ENCODE assay signal across 21 cellular contexts in the genomic region with DNA sequence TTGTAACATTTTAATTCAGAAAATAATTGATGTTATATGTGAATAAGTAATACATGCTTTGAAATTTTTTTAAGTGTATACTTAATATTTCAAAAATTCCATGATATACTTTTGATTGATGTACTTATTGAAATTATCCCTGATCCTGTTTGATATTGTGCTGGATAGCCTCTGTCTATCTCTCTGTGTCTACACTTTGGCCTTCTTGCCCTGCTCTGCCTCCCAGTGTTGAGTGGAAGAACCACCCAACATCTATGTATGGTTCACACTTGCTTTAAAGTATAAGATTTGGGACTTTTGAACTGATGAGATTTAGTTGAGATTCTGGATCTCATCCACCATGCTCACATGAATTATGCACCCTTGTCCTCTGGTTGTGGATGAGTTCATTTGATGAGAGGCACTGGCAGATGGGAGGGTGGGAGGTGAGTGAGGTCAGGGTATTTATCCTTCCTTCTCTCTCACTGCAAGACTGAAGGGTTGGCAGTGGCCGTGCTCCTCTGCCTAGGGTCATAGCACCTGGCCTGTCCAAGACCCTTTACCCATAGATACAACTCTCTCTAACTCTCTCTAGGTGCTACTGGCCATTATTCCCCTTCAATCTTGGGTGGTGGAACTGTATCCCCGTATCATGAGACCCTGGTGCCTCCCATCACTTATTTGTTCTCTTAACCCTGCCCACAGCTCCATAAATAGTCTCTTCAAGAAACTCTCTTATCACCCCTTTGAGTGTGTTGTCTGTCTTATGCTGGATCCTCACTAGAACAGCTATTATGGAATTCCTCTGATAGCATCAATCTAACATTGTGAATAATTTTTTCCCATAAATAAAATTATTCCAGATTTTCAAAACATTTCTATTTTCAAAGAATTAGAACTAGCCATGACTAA.
DNase-seq lines count a peak whose midpoint lies in the region; ATAC-seq, FAIRE-seq and TF ChIP-seq lines count a peak whose summit lies in the region.
"Had no signal": no experiment of that assay in that cellular context is flagged by ENCODE, and none has a peak within 500 bp of the region (broad histone marks: within the 10 kb centered on the region; RNA-seq: fewer than 3 reads in every experiment).

No MANE protein-coding gene starts in this region.

- H3K4me1 ChIP-seq in right atrium auricular region (no peaks in the 10 kb centered on the region), H1 (replicated peaks in 1 of 4; ENCODE audit: control insufficient read depth in 3 of 4, insufficient read depth in 4 of 4, low read length in 3 of 4) (no peaks in the 10 kb centered on the region; a peak in 1 of 7 replicates), osteoblast (ENCODE audit: insufficient read depth, low read length) (no peaks in the 10 kb centered on the region)
- H3K4me1 ChIP-seq: BE2C, HAP-1 had no signal

- intact Hi-C loops in Right ventricle myocardium superior (cut with DNase I): no loop called here

- H4K91ac ChIP-seq in H1 (replicated peaks; ENCODE audit: insufficient read length, low read length): no peak overlapping the region

- no peak overlapping the region for H2BK12ac ChIP-seq in H1 (ENCODE audit: low read depth, low read length)

- H4K5ac ChIP-seq in H1 (ENCODE audit: insufficient read length, low read depth, low read length): no peak overlapping the region

- no peaks in the 10 kb centered on the region for H3K36me3 ChIP-seq in right atrium auricular region
- no peaks in the 10 kb centered on the region for H3K36me3 ChIP-seq in H1 (ENCODE audit: control insufficient read depth in 2 of 4, insufficient read depth in 4 of 4, low read length in 3 of 4)
- no peaks in the 10 kb centered on the region for H3K36me3 ChIP-seq in osteoblast (ENCODE audit: insufficient read depth, low read length)
- H3K36me3 ChIP-seq: BE2C, HAP-1 had no signal

- CTCF ChIA-PET in H1 (lab: Charles Lee; ENCODE audit: partially characterized antibody): interaction anchor here (1.6 kb wide), 1 partner anchor 25 kb away, joined by 6 read pairs; no protein-coding TSS in a partner anchor

- TF ChIP-seq CTCF in right atrium auricular region (IDR thresholded peaks at IDR 0.05): no peak
- peak in 1 of 3 experiments; percentile 20; a peak in 1 of 4 replicates for TF ChIP-seq CTCF in H1 (IDR thresholded peaks at IDR 0.05; ENCODE audit: control extremely low read depth in 1 of 3, insufficient read depth in 1 of 3, low read depth in 1 of 3, low read length in 3 of 3)
- TF ChIP-seq CTCF in osteoblast (IDR thresholded peaks at IDR 0.05; ENCODE audit: extremely low read depth, low read depth, low read length): no peak

- no peak for TF ChIP-seq POLR2A in H1 (IDR thresholded peaks at IDR 0.05; ENCODE audit: control extremely low read depth in 1 of 2, low read depth in 2 of 2, low read length in 2 of 2)

- H2AFZ ChIP-seq in H1 (ENCODE audit: low read length) (no peak overlapping the region), osteoblast (ENCODE audit: low read length) (no peak overlapping the region)

- H3K9ac ChIP-seq in H1 (replicated peaks in 1 of 4; ENCODE audit: extremely low read depth in 1 of 4, low read depth in 3 of 4, low read length in 3 of 4): no peak overlapping the region

- no peak overlapping the region for H2BK5ac ChIP-seq in H1 (ENCODE audit: low read depth, low read length)

- H2BK120ac ChIP-seq in H1 (replicated peaks; ENCODE audit: low read depth, low read length): no peak overlapping the region

- no peak overlapping the region for H2BK20ac ChIP-seq in H1 (ENCODE audit: low read length)

- WGBS in H1 (ENCODE audit: extremely low coverage in 1 of 2, insufficient coverage in 1 of 2, insufficient read length in 1 of 2, insufficient replicate concordance in 2 of 2, low coverage in 1 of 2, low lambda C conversion rate in 2 of 2, missing lambda C conversion rate in 1 of 2), 2 experiments: 91% methylated on average over 2 of the region's 2 CpGs; no CpG with 5 or more reads in 1 of the 2 experiments

- no peak overlapping the region for H3K56ac ChIP-seq in H1 (replicated peaks; ENCODE audit: insufficient read length, low read depth, low read length)

- TF ChIP-seq RAD21 in H1 (IDR thresholded peaks at IDR 0.05 in 1 of 2, conservative IDR thresholded peaks at IDR 0.05 in 1 of 2; ENCODE audit: low read depth in 2 of 2, low read length in 2 of 2): peak; percentile 9 to 21; a peak in 1 of 4 replicates

- H3K9me3 ChIP-seq in right atrium auricular region: no peaks in the 10 kb centered on the region
- no peaks in the 10 kb centered on the region for H3K9me3 ChIP-seq in H1 (ENCODE audit: insufficient read depth in 2 of 2, low read depth in 1 of 2, low read length in 1 of 2)
- H3K9me3 ChIP-seq in osteoblast (ENCODE audit: low read depth, low read length): no peaks in the 10 kb centered on the region
- H3K9me3 ChIP-seq: BE2C, HAP-1 had no signal

- H3K79me2 ChIP-seq in H1 (ENCODE audit: control insufficient read depth in 1 of 2, insufficient read depth in 2 of 2, low read length in 2 of 2) (no peaks in the 10 kb centered on the region), osteoblast (ENCODE audit: insufficient read depth, low read length) (no peaks in the 10 kb centered on the region)

- H3K4ac ChIP-seq in H1 (replicated peaks; ENCODE audit: insufficient read length, low read depth, low read length): no peak overlapping the region

- no peak for TF ChIP-seq EP300 in H1 (IDR thresholded peaks at IDR 0.05; ENCODE audit: borderline replicate concordance in 1 of 2, low read depth in 2 of 2, low read length in 2 of 2)

- no peak overlapping the region for H3K14ac ChIP-seq in H1 (ENCODE audit: insufficient read length)

- ATAC-seq in Right ventricle myocardium superior (ENCODE audit: poor library complexity): peak; percentile 36
- peak; percentile 79 for ATAC-seq in left lobe of liver
- no peak for ATAC-seq in HG02973 (IDR thresholded peaks at IDR 0.05; ENCODE audit: unreplicated experiment)

- H2AK5ac ChIP-seq in H1 (ENCODE audit: low read depth, low read length): no peak overlapping the region

- no peak overlapping the region for H3K4me3 ChIP-seq in right atrium auricular region
- H3K4me3 ChIP-seq in H1 (ENCODE audit: extremely low read depth in 1 of 4, insufficient read depth in 2 of 4, low read depth in 3 of 4, low read length in 4 of 4): no peak overlapping the region
- H3K4me3 ChIP-seq in osteoblast (ENCODE audit: insufficient read depth, low read length): no peak overlapping the region
- H3K4me3 ChIP-seq: HAP-1 had no signal

- FAIRE-seq in H1 (lab: Jason Lieb, UNC): no peak
- FAIRE-seq: A204.1, D721Med, G401.6, GM12891 had no signal

- peak overlapping the region in 1 of 2 donors; percentile 56 for H3K27ac ChIP-seq in right atrium auricular region
- no peak overlapping the region for H3K27ac ChIP-seq in H1 (ENCODE audit: low read depth, low read length)
- H3K27ac ChIP-seq in osteoblast (ENCODE audit: low read depth, low read length): no peak overlapping the region
- H3K27ac ChIP-seq: C4-2B had no signal

- no peaks in the 10 kb centered on the region for H3K79me1 ChIP-seq in H1 (ENCODE audit: low read depth, low read length)

- 0 out of 2 replicates have a peak overlapping the region, but pooled peaks have one; percentile 0 for H2BK15ac ChIP-seq in H1 (ENCODE audit: low read length)

- H3K4me2 ChIP-seq in H1 (ENCODE audit: insufficient read depth in 1 of 2, low read depth in 2 of 2, low read length in 2 of 2) (no peak overlapping the region), osteoblast (ENCODE audit: insufficient read depth, low read length) (no peak overlapping the region)

- no peak overlapping the region for H4K8ac ChIP-seq in H1 (ENCODE audit: extremely low read depth, insufficient read depth, low read length)

- H3K27me3 ChIP-seq in right atrium auricular region (no peaks in the 10 kb centered on the region), H1 (replicated peaks in 1 of 4; ENCODE audit: control insufficient read depth in 3 of 4, extremely low read depth in 1 of 4, insufficient read depth in 3 of 4, low read length in 3 of 4) (no peaks in the 10 kb centered on the region), osteoblast (ENCODE audit: insufficient read depth, low read length) (no peaks in the 10 kb centered on the region)
- H3K27me3 ChIP-seq: BE2C had no signal

- H3K23me2 ChIP-seq in H1 (ENCODE audit: low read depth, low read length): no peaks in the 10 kb centered on the region

- POLR2A ChIA-PET in H1 (lab: Charles Lee; ENCODE audit: partially characterized antibody): no interaction called here

- no peak for DNase-seq in Right ventricle myocardium superior
- DNase-seq in right atrium auricular region (ENCODE audit: low spot score): no peak
- DNase-seq in H1 (ENCODE audit: low read depth in 1 of 2, low spot score in 2 of 2): no peak
- DNase-seq in left lobe of liver (ENCODE audit: low spot score): no peak
- DNase-seq in osteoblast (ENCODE audit: insufficient read length, low spot score, missing footprints): peak; percentile 31
- DNase-seq in GM19240 (ENCODE audit: insufficient read length, low spot score): no peak
- DNase-seq in stimulated activated CD4-positive, alpha-beta T cell treated with anti-CD3 and anti-CD28 coated beads, Interleukin-2, amount 100 ng/mL, for 48 hours: no peak
- DNase-seq: BE2C; CD4-positive, alpha-beta memory T cell; COR-L47; DMS153; DMS79 treated with DMSO at 0.1 percent for 48 hours; EL; GOT3 had no signal

- H4K20me1 ChIP-seq in H1 (replicated peaks in 1 of 2; ENCODE audit: control insufficient read depth in 1 of 2, insufficient read depth in 2 of 2, low read length in 2 of 2) (no peaks in the 10 kb centered on the region), osteoblast (ENCODE audit: insufficient read depth, low read length) (no peaks in the 10 kb centered on the region)

- no peak overlapping the region for H3K18ac ChIP-seq in H1 (ENCODE audit: extremely low read depth, low read length)

- H3K23ac ChIP-seq in H1 (ENCODE audit: insufficient read length): no peak overlapping the region

TF ChIP-seq in H1, 55 proteins besides CTCF, POLR2A, EP300 and RAD21 (continues in another document):
- TF ChIP-seq SUZ12 (IDR thresholded peaks at IDR 0.05; ENCODE audit: low read length) (no peak), NANOG (IDR thresholded peaks at IDR 0.05; ENCODE audit: insufficient read depth, low read depth, low read length, poor library complexity, severe bottlenecking) (no peak), EGR1 (IDR thresholded peaks at IDR 0.05; ENCODE audit: borderline replicate concordance, low read depth, low read length) (no peak), SP4 (IDR thresholded peaks at IDR 0.05; ENCODE audit: low read length) (no peak), TEAD4 (IDR thresholded peaks at IDR 0.05; ENCODE audit: low read depth, low read length) (no peak), CTBP2 (IDR thresholded peaks at IDR 0.05; ENCODE audit: borderline replicate concordance, insufficient read depth, insufficient read length, low read length) (no peak), RXRA (IDR thresholded peaks at IDR 0.05; ENCODE audit: insufficient read depth, low read depth, low read length) (no peak), RNF2 (IDR thresholded peaks at IDR 0.05; ENCODE audit: borderline replicate concordance, low read depth, low read length, missing control alignments, poor library complexity, severe bottlenecking) (no peak), ASH2L (IDR thresholded peaks at IDR 0.05; ENCODE audit: low read length) (no peak), KDM1A (IDR thresholded peaks at IDR 0.05; ENCODE audit: borderline replicate concordance, low read length) (no peak)
